In genomic region chr15:55652909-55653495, GRCh38 we compare ENCODE assay signal across 31 cellular contexts.
DNase-seq lines count a peak whose midpoint lies in the region; ATAC-seq, FAIRE-seq and TF ChIP-seq lines count a peak whose summit lies in the region.
"Had no signal": no experiment of that assay in that cellular context is flagged by ENCODE, and none has a peak within 500 bp of the region (broad histone marks: within the 10 kb centered on the region; RNA-seq: fewer than 3 reads in every experiment).

No MANE protein-coding gene starts in this region.

- H3K27ac ChIP-seq in GM23338 (ENCODE audit: low read depth): no peak overlapping the region
- no peak overlapping the region for H3K27ac ChIP-seq in K562 (ENCODE audit: extremely low read depth, low read depth, low read length)
- peak overlapping the region; percentile 70 for H3K27ac ChIP-seq in mesodermal cell (ENCODE audit: low read depth, low read length, severe bottlenecking)
- peak overlapping the region; percentile 17 for H3K27ac ChIP-seq in trophoblast cell (ENCODE audit: low read depth, low read length)
- H3K27ac ChIP-seq: KMS-11, SJCRH30 had no signal

- WGBS in K562 (ENCODE audit: insufficient coverage, low coverage, missing lambda C conversion rate): 2% methylated on average over 3 of the region's 3 CpGs
- WGBS in mesodermal cell (ENCODE audit: insufficient coverage in 2 of 2), 2 experiments: no CpG with 5 or more reads among the region's 3 CpGs
- no CpG with 5 or more reads among the region's 3 CpGs for WGBS in trophoblast cell (ENCODE audit: extremely low coverage, insufficient coverage, insufficient read length)

- H2BK5ac ChIP-seq in trophoblast cell (ENCODE audit: low read depth, low read length, poor library complexity): no peak overlapping the region

- no peak overlapping the region for H4K12ac ChIP-seq in trophoblast cell (ENCODE audit: low read depth, low read length)

- no peaks in the 10 kb centered on the region for H4K20me1 ChIP-seq in GM23338 (replicated peaks; ENCODE audit: insufficient read depth)
- no peaks in the 10 kb centered on the region for H4K20me1 ChIP-seq in K562 (replicated peaks; ENCODE audit: control insufficient read depth, insufficient read depth, low read length)

- no peak overlapping the region for H2BK120ac ChIP-seq in trophoblast cell (ENCODE audit: insufficient read depth, low read length, poor library complexity)

- no peak overlapping the region for H3K14ac ChIP-seq in trophoblast cell (ENCODE audit: low read length)

- H3K27me3 ChIP-seq in GM23338 (ENCODE audit: insufficient read depth) (no peaks in the 10 kb centered on the region), K562 (ENCODE audit: control insufficient read depth in 2 of 2, insufficient read depth in 2 of 2, low read length in 2 of 2) (peaks cover 0 to 6% of the 10 kb centered on the region in 2 experiments; a peak in 2 of 5 replicates), trophoblast cell (ENCODE audit: insufficient read depth, low read length) (no peaks in the 10 kb centered on the region)
- H3K27me3 ChIP-seq: BE2C, SJCRH30 had no signal

- TF ChIP-seq CTCF in GM23338 (conservative IDR thresholded peaks at IDR 0.05; ENCODE audit: low read depth in 2 of 2): no peak
- TF ChIP-seq CTCF in K562 (IDR thresholded peaks at IDR 0.05 in 2 of 3, conservative IDR thresholded peaks at IDR 0.05 in 1 of 3; ENCODE audit: insufficient read depth in 2 of 3, low read depth in 1 of 3, low read length in 3 of 3): no peak

- H3K9me3 ChIP-seq in K562 (replicated peaks; ENCODE audit: control insufficient read depth, insufficient read depth, low read depth, low read length) (no peaks in the 10 kb centered on the region), mesodermal cell (ENCODE audit: control insufficient read depth, low read length) (no peaks in the 10 kb centered on the region), trophoblast cell (ENCODE audit: insufficient read depth, low read depth, low read length) (no peaks in the 10 kb centered on the region)
- H3K9me3 ChIP-seq: BE2C, HAP-1, SJCRH30 had no signal

- H3K36me3 ChIP-seq in GM23338 (ENCODE audit: insufficient read depth): no peaks in the 10 kb centered on the region
- H3K36me3 ChIP-seq in K562 (ENCODE audit: control insufficient read depth, insufficient read depth, low read length): no peaks in the 10 kb centered on the region
- H3K36me3 ChIP-seq in mesodermal cell (ENCODE audit: control insufficient read depth, insufficient read depth, low read length): peaks cover 56% of the 10 kb centered on the region
- H3K36me3 ChIP-seq in trophoblast cell (ENCODE audit: control insufficient read depth in 1 of 2, insufficient read depth in 2 of 2, low read length in 2 of 2): peaks cover 12 to 13% of the 10 kb centered on the region in 2 experiments
- H3K36me3 ChIP-seq: BE2C, HAP-1 had no signal

- H3K4me2 ChIP-seq in GM23338 (no peak overlapping the region), K562 (ENCODE audit: insufficient read depth, low read length) (no peak overlapping the region), trophoblast cell (ENCODE audit: low read length) (no peak overlapping the region)
- H3K4me2 ChIP-seq: KMS-11 had no signal

- H3K4ac ChIP-seq in trophoblast cell (ENCODE audit: low read depth, low read length): no peak overlapping the region

- no peak overlapping the region for H3K4me3 Mint-ChIP-seq in GM23338
- H3K4me3 Mint-ChIP-seq: CD14-positive monocyte; CD8-positive, alpha-beta memory T cell; HFFc6 had no signal

- intact Hi-C loops in K562 (cut with micrococcal nuclease): loop anchor here (10.0 kb wide), 2 partner anchors 262 to 402 kb away; no protein-coding TSS in a partner anchor

- H3K9me1 ChIP-seq in K562 (ENCODE audit: control insufficient read depth, insufficient read depth, low read length): no peaks in the 10 kb centered on the region

- TF ChIP-seq EP300 in K562 (IDR thresholded peaks at IDR 0.05; ENCODE audit: low read length): no peak

- CTCF ChIA-PET in K562 (lab: Yijun Ruan, JAX; ENCODE audit: low intra/inter-chr PET ratio): no interaction called here

- no peak overlapping the region for H3K4me3 ChIP-seq in GM23338
- H3K4me3 ChIP-seq in K562: no peak overlapping the region
- H3K4me3 ChIP-seq in mesodermal cell (ENCODE audit: extremely low read depth, insufficient read depth, low read length, poor library complexity, severe bottlenecking): no peak overlapping the region
- no peak overlapping the region for H3K4me3 ChIP-seq in trophoblast cell (ENCODE audit: low read depth, low read length)
- H3K4me3 ChIP-seq: HAP-1, SJCRH30 had no signal

- DNase-seq in GM23338 (ENCODE audit: low spot score) (peak; percentile 32), K562 (ENCODE audit: extremely low read depth in 1 of 4, low spot score in 3 of 4) (no peak), trophoblast cell (no peak), kidney tubule cell (ENCODE audit: low spot score) (no peak), GM12891 (ENCODE audit: insufficient read length, low spot score) (no peak)
- DNase-seq: ACHN; BE2C; CD8-positive, alpha-beta memory T cell; DMS 273 treated with DMSO at 0.1 percent for 48 hours; DMS79; EL; GF-D8; GOT3; HFFc6; IMR-90; MM.1S; NCI-H2029; NCI-H446 treated with DMSO at 0.1 percent for 48 hours; NCI-H526; NCI-H82; NK-92 treated with Interleukin-12 subunit alpha and Interleukin-12 subunit beta, amount 100 ng/mL, for 24 hours; PC-3; SJCRH30 had no signal

- no peak overlapping the region for H4K91ac ChIP-seq in trophoblast cell (ENCODE audit: low read depth, low read length)

- H3K79me1 ChIP-seq in trophoblast cell (ENCODE audit: low read length): peaks cover 7% of the 10 kb centered on the region

- no peak overlapping the region for H4K8ac ChIP-seq in trophoblast cell (ENCODE audit: low read depth, low read length)

- no peaks in the 10 kb centered on the region for H3F3A ChIP-seq in GM23338 (replicated peaks; ENCODE audit: low read depth)

- BruUV-seq in K562 (replicated peaks; lab: Mats Ljungman, UMichigan): no TSS peak

- H3K79me2 ChIP-seq in GM23338 (replicated peaks; ENCODE audit: insufficient read depth) (no peaks in the 10 kb centered on the region), K562 (ENCODE audit: control insufficient read depth, insufficient read depth, low read length) (no peaks in the 10 kb centered on the region), trophoblast cell (ENCODE audit: control insufficient read depth, insufficient read depth, low read length, poor library complexity) (no peaks in the 10 kb centered on the region)

- H2AFZ ChIP-seq in GM23338 (no peak overlapping the region), K562 (ENCODE audit: low read depth, low read length) (no peak overlapping the region), trophoblast cell (ENCODE audit: insufficient read depth, low read length, poor library complexity) (no peak overlapping the region)

- H3K9me3 Mint-ChIP-seq in GM23338: no peaks in the 10 kb centered on the region
- H3K9me3 Mint-ChIP-seq: CD14-positive monocyte; CD8-positive, alpha-beta memory T cell; HFFc6 had no signal

- FAIRE-seq in K562 (lab: Jason Lieb, UNC) (no peak), GM12891 (lab: Jason Lieb, UNC) (no peak)

- H3K9ac ChIP-seq in K562 (ENCODE audit: insufficient read depth in 1 of 2, low read depth in 2 of 2, low read length in 2 of 2) (no peak overlapping the region), trophoblast cell (ENCODE audit: low read length) (no peak overlapping the region)
- H3K9ac ChIP-seq: KMS-11 had no signal

- no peak overlapping the region for H3K18ac ChIP-seq in trophoblast cell (ENCODE audit: low read length)

- TF ChIP-seq RAD21 in K562 (CRISPR knock-in tag; conservative IDR thresholded peaks at IDR 0.05 in 1 of 2, IDR thresholded peaks at IDR 0.05 in 1 of 2): no peak

- H2AK5ac ChIP-seq in trophoblast cell (ENCODE audit: low read length): no peak overlapping the region

- H3K36me3 Mint-ChIP-seq in GM23338 (ENCODE audit: low read depth): no peaks in the 10 kb centered on the region
- H3K36me3 Mint-ChIP-seq: CD14-positive monocyte; CD8-positive, alpha-beta memory T cell had no signal

- no peak overlapping the region for H2BK12ac ChIP-seq in trophoblast cell (ENCODE audit: low read length)

- in situ Hi-C loops in K562 (cut with MboI): no loop called here

- peak; percentile 56 for ATAC-seq in GM23338
- ATAC-seq in K562: no peak
- no peak for ATAC-seq in GM18520 (IDR thresholded peaks at IDR 0.05; ENCODE audit: unreplicated experiment)
- ATAC-seq in GM19452 (IDR thresholded peaks at IDR 0.05; ENCODE audit: unreplicated experiment): no peak
- ATAC-seq: PC-3, Right ventricle myocardium inferior, SK-N-SH treated with all-trans-retinoic acid at 6 μM for 48 hours had no signal

- peaks cover 5% of the 10 kb centered on the region for H3K27me3 Mint-ChIP-seq in GM23338 (ENCODE audit: insufficient read depth, low read depth, poor library complexity)

- H3K4me1 ChIP-seq in GM23338 (ENCODE audit: insufficient read depth): 0 out of 2 replicates have a peak, but pooled peaks cover 11% of the 10 kb centered on the region
- H3K4me1 ChIP-seq in K562 (replicated peaks in 1 of 2; ENCODE audit: control insufficient read depth in 2 of 2, insufficient read depth in 2 of 2, low read length in 2 of 2): no peaks in the 10 kb centered on the region
- peaks cover 33% of the 10 kb centered on the region for H3K4me1 ChIP-seq in mesodermal cell (ENCODE audit: control insufficient read depth, insufficient read depth, low read length, poor library complexity, severe bottlenecking)
- peaks cover 2 to 12% of the 10 kb centered on the region in 2 experiments for H3K4me1 ChIP-seq in trophoblast cell (ENCODE audit: control insufficient read depth in 1 of 2, insufficient read depth in 2 of 2, low read length in 2 of 2)
- H3K4me1 ChIP-seq: BE2C, SJCRH30 had no signal

- no peaks in the 10 kb centered on the region for H3K9me2 ChIP-seq in GM23338 (ENCODE audit: insufficient read depth)

- H3K23ac ChIP-seq in trophoblast cell (ENCODE audit: low read length): no peak overlapping the region

- POLR2A ChIA-PET in K562 (lab: Yijun Ruan, JAX): no interaction called here

- peaks cover 28% of the 10 kb centered on the region for H3K4me1 Mint-ChIP-seq in GM23338
- H3K4me1 Mint-ChIP-seq: CD14-positive monocyte; CD8-positive, alpha-beta memory T cell had no signal

- no peak overlapping the region for H3K27ac Mint-ChIP-seq in GM23338
- H3K27ac Mint-ChIP-seq: CD14-positive monocyte; CD8-positive, alpha-beta memory T cell; HFFc6 had no signal

- no peak for TF ChIP-seq POLR2A in K562 (conservative IDR thresholded peaks at IDR 0.05)
- no peak for TF ChIP-seq POLR2A in GM12891 (IDR thresholded peaks at IDR 0.05; ENCODE audit: low read depth, low read length)

TF ChIP-seq in GM23338, 12 proteins besides CTCF, POLR2A, EP300 and RAD21 (continues in another document):
- TF ChIP-seq POLR2AphosphoS5 (IDR thresholded peaks at IDR 0.05; ENCODE audit: low read depth) (no peak), CREB1 (CRISPR knock-in tag; IDR thresholded peaks at IDR 0.05; ENCODE audit: low read depth) (no peak)

TF ChIP-seq in K562, 482 proteins besides CTCF, POLR2A, EP300 and RAD21:
- no peak for TF ChIP-seq MED1 (CRISPR knock-in tag; IDR thresholded peaks at IDR 0.05; ENCODE audit: borderline replicate concordance)
- peak; percentile 57 for TF ChIP-seq ZNF316 (IDR thresholded peaks at IDR 0.05)

TF ChIP-seq in GM12891, 5 proteins besides CTCF, POLR2A, EP300 and RAD21 (continues in another document):
- TF ChIP-seq SPI1 (IDR thresholded peaks at IDR 0.05; ENCODE audit: low read depth, low read length) (no peak), POLR2AphosphoS5 (IDR thresholded peaks at IDR 0.05; ENCODE audit: low read depth, low read length) (no peak), POU2F2 (IDR thresholded peaks at IDR 0.05; ENCODE audit: low read depth, low read length) (no peak)

Comparison
In these comparisons a context has a peak if more than half of its experiments do, and no peak if none do; other contexts are left out.
1. H3K27ac ChIP-seq: peak in mesodermal cell (single experiment) and trophoblast cell (single experiment); none in GM23338 (single experiment) and K562 (single experiment).